Comparison of ENCODE assay signal across 16 cellular contexts in genomic region chr12:111954974-111955373, GRCh38. TPM values are rescaled to one million over a fixed set of nuclear protein-coding genes. Genes with fewer than 3 reads are reported as not detected.
DNase-seq lines count a peak whose midpoint lies in the region; ATAC-seq, FAIRE-seq and TF ChIP-seq lines count a peak whose summit lies in the region.
"Had no signal": no experiment of that assay in that cellular context is flagged by ENCODE, and none has a peak within 500 bp of the region (broad histone marks: within the 10 kb centered on the region; RNA-seq: fewer than 3 reads in every experiment).

No MANE protein-coding gene starts in this region.

- in situ Hi-C loops in Panc1 (cut with HindIII; ENCODE audit: low pct_unique_long_range_greater_than_20kb, low sequenced_read_pairs) = no loop called here

- BruUV-seq in Panc1 (replicated peaks; lab: Mats Ljungman, UMichigan) = no TSS peak

- peak; percentile 24 to 84; a peak in 4 of 6 replicates for ATAC-seq in A549
- ATAC-seq in Panc1 = 0 out of 2 replicates have a peak, but pooled peaks have one; percentile 48
- ATAC-seq in Right ventricle myocardium superior (ENCODE audit: poor library complexity) = no peak
- ATAC-seq: GM12878, HCT116 had no signal

- 21% methylated on average over 5 of the region's 5 CpGs for WGBS in A549 (ENCODE audit: missing lambda C conversion rate)
- 90 to 94% methylated on average over 5 of the region's 5 CpGs for WGBS in endodermal cell (ENCODE audit: insufficient coverage in 1 of 2, insufficient read length in 1 of 2), 2 experiments

- H3K27me3 Mint-ChIP-seq in endodermal cell (ENCODE audit: insufficient read depth) = no peaks in the 10 kb centered on the region
- H3K27me3 Mint-ChIP-seq: CD8-positive, alpha-beta memory T cell had no signal

- H3K9me3 ChIP-seq in A549 (no peaks in the 10 kb centered on the region), Panc1 (ENCODE audit: control insufficient read depth, insufficient read depth, low read depth, low read length) (no peaks in the 10 kb centered on the region), endodermal cell (ENCODE audit: control insufficient read depth, low read length) (peaks cover 58% of the 10 kb centered on the region)

- TF ChIP-seq CTCF in A549 (IDR thresholded peaks at IDR 0.05) = no peak
- TF ChIP-seq CTCF in Panc1 (IDR thresholded peaks at IDR 0.05) = no peak
- no peak for TF ChIP-seq CTCF in endodermal cell (conservative IDR thresholded peaks at IDR 0.05)

- DNase-seq in A549 (ENCODE audit: low read depth in 1 of 2, low spot score in 1 of 2) (peak in 1 of 2 experiments; percentile 53), HT-29 (ENCODE audit: low spot score) (peak; percentile 57), Panc1 (ENCODE audit: low read depth, low spot score) (no peak), endodermal cell (no peak), AML-193 (lab: John Stamatoyannopoulos, UW) (no peak), Right ventricle myocardium superior (no peak)
- no peak for DNase-seq in activated CD8-positive, alpha-beta memory T cell treated with anti-CD3 and anti-CD28 coated beads for 24 hours
- DNase-seq: CD8-positive, alpha-beta memory T cell; DMS53; GM23248 had no signal

- H3K4me1 Mint-ChIP-seq in endodermal cell = no peaks in the 10 kb centered on the region
- H3K4me1 Mint-ChIP-seq: CD14-positive monocyte had no signal

- no peak for TF ChIP-seq POLR2A in A549 (IDR thresholded peaks at IDR 0.05; ENCODE audit: low read length)

- no peaks in the 10 kb centered on the region for H3K27me3 ChIP-seq in Panc1 (ENCODE audit: control insufficient read depth, insufficient read depth, low read length)
- H3K27me3 ChIP-seq in endodermal cell (ENCODE audit: control insufficient read depth, insufficient read depth, low read length, poor library complexity, severe bottlenecking) = no peaks in the 10 kb centered on the region

- H3K36me3 Mint-ChIP-seq in endodermal cell (ENCODE audit: low read depth) = peaks cover 60% of the 10 kb centered on the region

- H3K36me3 ChIP-seq in Panc1 (ENCODE audit: control insufficient read depth, insufficient read depth, low read length) (no peaks in the 10 kb centered on the region), endodermal cell (ENCODE audit: control insufficient read depth, insufficient read depth, low read length) (peaks cover 9% of the 10 kb centered on the region)

- H3K4me2 ChIP-seq in A549 = peak overlapping the region; percentile 54

- CTCF ChIA-PET in A549 (lab: Yijun Ruan, JAX) (interaction anchor here (1.0 kb wide), 1 partner anchor 20 kb away, joined by 4 read pairs; no protein-coding TSS in a partner anchor), Panc1 (lab: Charles Lee) (no interaction called here)

- H3K27ac Mint-ChIP-seq in endodermal cell = no peak overlapping the region
- H3K27ac Mint-ChIP-seq: CD8-positive, alpha-beta memory T cell had no signal

- POLR2A ChIA-PET in A549 (lab: Yijun Ruan, JAX) = interaction anchor here (1.3 kb wide), 1 partner anchor 58 kb away, joined by 7 read pairs; the partner anchor contains the start of gene TMEM116
- POLR2A ChIA-PET in Panc1 (lab: Charles Lee) = no interaction called here

- peaks cover 26% of the 10 kb centered on the region for H3K4me1 ChIP-seq in A549
- no peaks in the 10 kb centered on the region for H3K4me1 ChIP-seq in Panc1 (ENCODE audit: control insufficient read depth, insufficient read depth, low read length)
- no peaks in the 10 kb centered on the region for H3K4me1 ChIP-seq in endodermal cell (ENCODE audit: control insufficient read depth, insufficient read depth, low read length)
- H3K4me1 ChIP-seq: Caco-2 had no signal

- H3K27ac ChIP-seq in A549 (0 out of 6 replicates have a peak overlapping the region, but pooled peaks of 1 of the 2 experiments have one; percentile 32), Panc1 (ENCODE audit: low read length) (no peak overlapping the region), endodermal cell (ENCODE audit: low read depth, low read length) (no peak overlapping the region)
- H3K27ac ChIP-seq: GM23248 had no signal

- no peak overlapping the region for H3K4me3 Mint-ChIP-seq in endodermal cell
- H3K4me3 Mint-ChIP-seq: CD14-positive monocyte; CD8-positive, alpha-beta memory T cell had no signal

- no peak for TF ChIP-seq RAD21 in A549 (conservative IDR thresholded peaks at IDR 0.05 in 1 of 2, IDR thresholded peaks at IDR 0.05 in 1 of 2)

- peaks cover 78% of the 10 kb centered on the region for H3K9me3 Mint-ChIP-seq in endodermal cell

- H3K4me3 ChIP-seq in A549 (no peak overlapping the region), Panc1 (ENCODE audit: low read depth in 2 of 2, low read length in 2 of 2) (no peak overlapping the region), endodermal cell (ENCODE audit: low read length) (peak overlapping the region; percentile 71)
- H3K4me3 ChIP-seq: GM12878, GM23248 had no signal

- TF ChIP-seq EP300 in A549 (IDR thresholded peaks at IDR 0.05) = no peak

- intact Hi-C loops in Panc1 (cut with micrococcal nuclease; ENCODE audit: unreplicated experiment) = no loop called here
- intact Hi-C loops in Right ventricle myocardium superior (cut with DNase I) = no loop called here

- H3K9ac ChIP-seq in endodermal cell (ENCODE audit: extremely low read depth, low read length, poor library complexity, severe bottlenecking) = no peak overlapping the region
- H3K9ac ChIP-seq: GM23248 had no signal

- no peak for FAIRE-seq in A549 (lab: Jason Lieb, UNC)
- FAIRE-seq: GM12878, GM18507, H54 had no signal

TF ChIP-seq in A549, 52 proteins besides CTCF, POLR2A, EP300 and RAD21:
- TF ChIP-seq CHD4 (IDR thresholded peaks at IDR 0.05; ENCODE audit: borderline replicate concordance) = no peak
- no peak for TF ChIP-seq ZC3H11A (IDR thresholded peaks at IDR 0.05)
- TF ChIP-seq GATA3 (IDR thresholded peaks at IDR 0.05; ENCODE audit: borderline replicate concordance) = peak; percentile 75
- 0 out of 2 replicates have a peak, but pooled peaks have one; percentile 21 for TF ChIP-seq JUNB (IDR thresholded peaks at IDR 0.05)
- TF ChIP-seq MAZ (IDR thresholded peaks at IDR 0.05; ENCODE audit: borderline replicate concordance, low read depth, low read length) = no peak
- TF ChIP-seq POLR2AphosphoS2 (conservative IDR thresholded peaks at IDR 0.05; ENCODE audit: low read length) = no peak
- TF ChIP-seq ZSCAN20 (CRISPR knock-in tag; IDR thresholded peaks at IDR 0.05) = no peak
- TF ChIP-seq MAFK (IDR thresholded peaks at IDR 0.05; ENCODE audit: partially characterized antibody) = no peak
- no peak for TF ChIP-seq KDM5A (IDR thresholded peaks at IDR 0.05)
- TF ChIP-seq NFE2L2 (conservative IDR thresholded peaks at IDR 0.05; ENCODE audit: low read length) = no peak
TF ChIP-seq in A549: peak in this region for 2.

RNA-seq across cellular contexts. Expression of gene TMEM116, which starts 58.0 kb away (rescaled TPM):
- polyA plus RNA-seq in A549 (2011; rRNA removed) = 22.4 and 25.3 TPM in 2 replicates
- polyA plus RNA-seq in A549 (2012; cell fraction: cytosol; rRNA removed) = 9.6 and 12.2 TPM in 2 replicates
- 5.6 and 12.3 TPM in 2 replicates for polyA plus RNA-seq in A549 (2012; cell fraction: nucleus; rRNA removed)
- 10.6 to 11.6 TPM (median 11.0 TPM) in 3 replicates for polyA plus RNA-seq in A549 (2017; fragmentation: RNase III; extraction: RNeasy Plus Mini Kit Qiagen cat#74134 plus additional on column Dnase treatment)
- 19.4 and 19.8 TPM in 2 replicates for polyA minus RNA-seq in A549 (2011; rRNA and poly(A)+ RNA removed)
- total RNA-seq in HT-29 (2014; rRNA removed; shearing (Covaris generic)) = 2.2 and 3.5 TPM in 2 replicates
- total RNA-seq in Panc1 (2021; ENCODE audit: unreplicated experiment) = 10.2 TPM
- 9.1 TPM for polyA plus RNA-seq in Panc1 (2012; ENCODE audit: insufficient read length)
- 10 to 100 TPM; 13.1 to 17.0 TPM for total RNA-seq in endodermal cell
- polyA plus RNA-seq in endodermal cell (2013, experiment 1 of 2) = 19.4 TPM
- 13.7 TPM for polyA plus RNA-seq in endodermal cell (2013, experiment 2 of 2)
- total RNA-seq in Right ventricle myocardium superior = 42.4 TPM

RNA-seq across cellular contexts. Expression of gene ERP29, which starts 58.3 kb away (rescaled TPM):
- 87.3 and 115 TPM in 2 replicates for polyA plus RNA-seq in A549 (2011; rRNA removed)
- polyA plus RNA-seq in A549 (2012; cell fraction: cytosol; rRNA removed) = 96.2 and 103 TPM in 2 replicates
- 70.3 and 74.3 TPM in 2 replicates for polyA plus RNA-seq in A549 (2012; cell fraction: nucleus; rRNA removed)
- polyA plus RNA-seq in A549 (2017; fragmentation: RNase III; extraction: RNeasy Plus Mini Kit Qiagen cat#74134 plus additional on column Dnase treatment) = 138 to 161 TPM (median 157 TPM) in 3 replicates
- 21.3 and 23.4 TPM in 2 replicates for polyA minus RNA-seq in A549 (2011; rRNA and poly(A)+ RNA removed)
- 74.4 and 80.1 TPM in 2 replicates for total RNA-seq in HT-29 (2014; rRNA removed; shearing (Covaris generic))
- 69.7 TPM for total RNA-seq in Panc1 (2021; ENCODE audit: unreplicated experiment)
- 89.5 TPM for polyA plus RNA-seq in Panc1 (2012; ENCODE audit: insufficient read length)
- total RNA-seq in endodermal cell = 100 to 1,000 TPM; 152 to 183 TPM
- 87.4 TPM for polyA plus RNA-seq in endodermal cell (2013, experiment 1 of 2)
- polyA plus RNA-seq in endodermal cell (2013, experiment 2 of 2) = 77.3 TPM
- 46.5 TPM for total RNA-seq in Right ventricle myocardium superior
